ENCODE assay signal across 8 cellular contexts in the genomic region with DNA sequence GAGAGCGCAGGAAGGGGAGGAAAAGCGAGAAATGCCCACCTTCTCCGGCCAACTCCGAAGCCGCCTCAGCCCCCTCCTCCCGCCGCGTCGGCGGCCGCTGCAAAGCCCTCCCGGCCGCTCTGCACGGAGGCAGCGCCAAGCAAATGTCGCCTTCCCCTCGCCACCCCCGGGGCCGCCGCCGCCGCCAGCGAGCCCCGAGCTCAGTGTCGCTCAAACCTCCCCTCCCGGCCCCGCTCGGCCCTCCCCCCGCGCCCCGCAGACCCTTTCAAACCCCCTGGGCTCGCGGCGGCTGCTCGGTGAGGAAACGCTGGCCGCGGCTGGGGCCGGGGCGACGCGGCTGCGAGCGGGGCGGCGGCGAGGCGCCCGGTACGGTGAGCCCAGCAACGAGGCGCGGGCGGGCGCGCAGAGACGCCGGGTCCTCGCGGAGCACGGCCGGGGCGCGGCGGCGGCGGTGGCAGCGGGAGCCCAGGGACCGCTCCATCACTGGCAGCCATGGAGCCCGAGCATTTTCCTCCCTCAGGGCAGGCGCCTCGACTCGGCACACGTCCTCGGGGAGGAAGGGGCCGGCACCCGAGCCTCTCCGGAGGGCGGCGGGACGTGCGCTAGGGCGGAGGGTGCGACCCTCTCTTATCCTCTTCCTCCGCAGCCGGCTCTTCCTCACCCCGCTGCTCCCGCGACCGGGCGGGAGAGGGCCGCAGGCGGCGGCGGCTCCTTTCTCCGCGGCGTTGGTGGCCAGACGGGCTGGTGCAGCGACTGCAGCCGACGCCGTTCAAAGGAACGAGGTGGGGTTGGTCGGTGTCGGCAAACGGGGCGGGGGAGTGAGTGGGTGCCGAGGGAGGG. TPM values are rescaled to one million over a fixed set of nuclear protein-coding genes. Genes with fewer than 3 reads are reported as not detected.
DNase-seq lines count a peak whose midpoint lies in the region; ATAC-seq and TF ChIP-seq lines count a peak whose summit lies in the region.

No MANE protein-coding gene starts in this region.

- intact Hi-C loops in testis (cut with DNase I; ENCODE audit: low total_unique reads), result no loop called here

- TF ChIP-seq CTCF in epithelial cell of esophagus (IDR thresholded peaks at IDR 0.05; ENCODE audit: insufficient read depth, low read depth, low read length, missing control alignments), result no peak
- TF ChIP-seq CTCF in testis (IDR thresholded peaks at IDR 0.05), result no peak

- H3K4me1 Mint-ChIP-seq in naive thymus-derived CD8-positive, alpha-beta T cell, result peaks cover 35 to 49% (median 45%) of the 10 kb centered on the region in 4 donors

- H3K27ac ChIP-seq in BLaER1 treated with 17β-estradiol and CSF1 and Interleukin-3, amounts not matched to agents 10 nM and 100 nM, result peak overlapping the region; percentile 93 to 99 (median 96)
- peak overlapping the region; percentile 96 to 99 for H3K27ac ChIP-seq in testis

- peaks cover 0 to 29% (median 15%) of the 10 kb centered on the region in 11 experiments; a peak in 15 of 22 replicates for H4K20me1 ChIP-seq in BLaER1 treated with 17β-estradiol and CSF1 and Interleukin-3, amounts not matched to agents 10 nM and 100 nM

- no peaks in the 10 kb centered on the region for H3K27me3 ChIP-seq in BLaER1 treated with 17β-estradiol and CSF1 and Interleukin-3, amounts not matched to agents 10 nM and 100 nM
- H3K27me3 ChIP-seq in testis, result no peaks in the 10 kb centered on the region

- H3K27me3 Mint-ChIP-seq in naive thymus-derived CD8-positive, alpha-beta T cell, result no peaks in the 10 kb centered on the region

- H3K4me2 ChIP-seq in BLaER1 treated with 17β-estradiol and CSF1 and Interleukin-3, amounts not matched to agents 10 nM and 100 nM, result peak overlapping the region; percentile 82 to 98 (median 90)

- peak overlapping the region; percentile 91 to 98 (median 97) for H3K9ac ChIP-seq in BLaER1 treated with 17β-estradiol and CSF1 and Interleukin-3, amounts not matched to agents 10 nM and 100 nM

- peaks cover 0 to 12% (median 5%) of the 10 kb centered on the region in 11 experiments; a peak in 7 of 22 replicates for H3K36me3 ChIP-seq in BLaER1 treated with 17β-estradiol and CSF1 and Interleukin-3, amounts not matched to agents 10 nM and 100 nM
- H3K36me3 ChIP-seq in testis (ENCODE audit: low read depth, missing control alignments), result no peaks in the 10 kb centered on the region

- peaks cover 0 to 8% (median 7%) of the 10 kb centered on the region in 3 donors for H3K36me3 Mint-ChIP-seq in naive thymus-derived CD8-positive, alpha-beta T cell

- peak; percentile 16 to 32 for DNase-seq in activated CD4-positive, alpha-beta T cell treated with anti-CD3 and anti-CD28 coated beads, Interleukin-2, amount 50 U/mL, for 48 hours
- peak; percentile 33 for DNase-seq in epithelial cell of esophagus (ENCODE audit: low read depth)
- DNase-seq in naive thymus-derived CD8-positive, alpha-beta T cell, result peak in 7 of 10 donors; percentile 5 to 62 (median 40)
- DNase-seq in testis, result no peak
- DNase-seq in NCI-H1105 treated with DMSO at 0.1 percent for 48 hours (lab: John Stamatoyannopoulos, UW), result no peak

- peak overlapping the region; percentile 92 to 99 (median 97) for H3K4me3 Mint-ChIP-seq in naive thymus-derived CD8-positive, alpha-beta T cell

- peak overlapping the region; percentile 89 to 98 (median 94) for H3K4me3 ChIP-seq in BLaER1 treated with 17β-estradiol and CSF1 and Interleukin-3, amounts not matched to agents 10 nM and 100 nM
- H3K4me3 ChIP-seq in epithelial cell of esophagus (ENCODE audit: low read length) (peak overlapping the region; percentile 80), testis (peak overlapping the region; percentile 86 to 94)

- peaks cover 0 to 3% (median 0%) of the 10 kb centered on the region in 9 donors for H3K9me3 Mint-ChIP-seq in naive thymus-derived CD8-positive, alpha-beta T cell

- peak; percentile 8 for ATAC-seq in GM19463 (IDR thresholded peaks at IDR 0.05; ENCODE audit: unreplicated experiment)
- peak; percentile 8 for ATAC-seq in HG03558 (IDR thresholded peaks at IDR 0.05; ENCODE audit: extremely low read depth, unreplicated experiment)
- peak; percentile 31 to 35 for ATAC-seq in naive thymus-derived CD8-positive, alpha-beta T cell

- H3K4me1 ChIP-seq in BLaER1 treated with 17β-estradiol and CSF1 and Interleukin-3, amounts not matched to agents 10 nM and 100 nM, result peaks cover 43 to 49% (median 47%) of the 10 kb centered on the region in 10 experiments
- peaks cover 15% of the 10 kb centered on the region for H3K4me1 ChIP-seq in testis

- POLR2A ChIA-PET in naive thymus-derived CD8-positive, alpha-beta T cell (lab: Charles Lee), result interaction anchor here (1.3 to 1.5 kb wide), 5 partner anchors 19 to 435 kb away, joined by 3 to 5 read pairs (median 4); no protein-coding TSS in a partner anchor

- WGBS in testis, 2 donors, result 0 to 1% methylated on average over 18 to 82 of the region's 109 CpGs

- H3K27ac Mint-ChIP-seq in naive thymus-derived CD8-positive, alpha-beta T cell, result peak overlapping the region in 9 of 10 donors; percentile 93 to 97 (median 96)

- TF ChIP-seq POLR2A in testis (IDR thresholded peaks at IDR 0.05), result no peak

- no peaks in the 10 kb centered on the region for H3K9me3 ChIP-seq in BLaER1 treated with 17β-estradiol and CSF1 and Interleukin-3, amounts not matched to agents 10 nM and 100 nM (replicated peaks in 1 of 11)
- no peaks in the 10 kb centered on the region for H3K9me3 ChIP-seq in testis

RNA-seq across cellular contexts. Expression of a gene that starts 0.5 kb away (rescaled TPM):
- total RNA-seq in naive thymus-derived CD8-positive, alpha-beta T cell, result 10 to 100 TPM; 33.7 to 37.7 TPM
- polyA plus RNA-seq in naive thymus-derived CD8-positive, alpha-beta T cell, result 1 to 10 TPM; 4.1 to 9.5 (median 7.5) TPM
- total RNA-seq in testis, result 100 to 1,000 TPM; 189 to 193 TPM
- 227 TPM for polyA plus RNA-seq in testis (ENCODE audit: insufficient read depth, low read depth, low replicate concordance)

Comparison
In these comparisons a context has a peak if more than half of its experiments do, and no peak if none do; other contexts are left out.
1. DNase-seq: peak in activated CD4-positive, alpha-beta T cell treated with anti-CD3 and anti-CD28 coated beads, Interleukin-2, amount 50 U/mL, for 48 hours (2 of 2), epithelial cell of esophagus (single experiment) and naive thymus-derived CD8-positive, alpha-beta T cell (7 of 10); none in testis (single experiment) and NCI-H1105 treated with DMSO at 0.1 percent for 48 hours (single experiment).
2. RNA of a gene that starts 0.5 kb away (total RNA-seq): 189 to 193 TPM in testis; 33.7 to 37.7 TPM in naive thymus-derived CD8-positive, alpha-beta T cell; every median in the first group is over 4 times any median in the second.
3. Peak in every context shown above with its lines, with median percentiles within 50 percentile points of each other: H3K4me3 ChIP-seq and ATAC-seq.